ENCODE assay signal across 8 cellular contexts in genomic region chr1:168178638-168179410, GRCh38. TPM values are rescaled to one million over a fixed set of nuclear protein-coding genes. Genes with fewer than 3 reads are reported as not detected.
DNase-seq lines count a peak whose midpoint lies in the region; ATAC-seq and FAIRE-seq lines count a peak whose summit lies in the region.

TIPRL (plus strand) TSS chr1:168178962; CDS start chr1:168179078, 116 bp downstream.

- H3K4me1 ChIP-seq in HUES48 (ENCODE audit: control insufficient read depth, insufficient read depth, low read length) (peaks cover 13% of the 10 kb centered on the region), NT2/D1 (ENCODE audit: insufficient read depth, insufficient read length) (no peaks in the 10 kb centered on the region), mesodermal cell (ENCODE audit: control insufficient read depth, insufficient read depth, low read length, poor library complexity, severe bottlenecking) (no peaks in the 10 kb centered on the region)

- H3K36me3 ChIP-seq in HUES48 (ENCODE audit: control insufficient read depth, insufficient read depth, low read length) (no peaks in the 10 kb centered on the region), NT2/D1 (ENCODE audit: insufficient read depth, insufficient read length, low read length) (no peaks in the 10 kb centered on the region), mesodermal cell (ENCODE audit: control insufficient read depth, insufficient read depth, low read length) (no peaks in the 10 kb centered on the region)

- H3K4me3 ChIP-seq in HUES48 (ENCODE audit: low read depth, low read length) (peak within 1 kb of the TSS; percentile 81), NT2/D1 (ENCODE audit: insufficient read length, low read depth) (peak within 1 kb of the TSS; percentile 92), mesodermal cell (ENCODE audit: extremely low read depth, insufficient read depth, low read length, poor library complexity, severe bottlenecking) (peak within 1 kb of the TSS; percentile 81)

- FAIRE-seq in endometrium (lab: Jason Lieb, UNC): peak; percentile 98

- 0 to 1% methylated on average over 46 to 48 of the region's 56 CpGs for WGBS in mesodermal cell (ENCODE audit: insufficient coverage in 2 of 2), 2 experiments

- peak within 1 kb of the TSS; percentile 93 for H3K27ac ChIP-seq in HUES48 (ENCODE audit: low read depth, low read length)
- H3K27ac ChIP-seq in mesodermal cell (ENCODE audit: low read depth, low read length, severe bottlenecking): peak within 1 kb of the TSS; percentile 95

- H3K9ac ChIP-seq in HUES48 (ENCODE audit: low read depth, low read length): peak within 1 kb of the TSS; percentile 76
- peak within 1 kb of the TSS; percentile 96 for H3K9ac ChIP-seq in NT2/D1 (ENCODE audit: insufficient read length, low read depth)

- DNase-seq in D341Med (ENCODE audit: low spot score) (peak; percentile 95), NT2/D1 (ENCODE audit: low read depth, low spot score) (peak; percentile 99)
- DNase-seq in activated CD8-positive, alpha-beta memory T cell treated with anti-CD3 and anti-CD28 coated beads, Interleukin-2, amount 50 U/mL, for 1 hour (ENCODE audit: extremely low read depth): peak; percentile 80
- peak; percentile 86 to 89 for DNase-seq in stimulated activated CD8-positive, alpha-beta memory T cell treated with anti-CD3 and anti-CD28 coated beads, Interleukin-15, amount 100 ng/mL, for 4 hours (ENCODE audit: low read depth in 2 of 2)

- no peaks in the 10 kb centered on the region for H3K9me3 ChIP-seq in HUES48 (ENCODE audit: control insufficient read depth, insufficient read depth, low read length)
- H3K9me3 ChIP-seq in NT2/D1 (ENCODE audit: insufficient read depth, low read length): no peaks in the 10 kb centered on the region
- no peaks in the 10 kb centered on the region for H3K9me3 ChIP-seq in mesodermal cell (ENCODE audit: control insufficient read depth, low read length)

- H3K27me3 ChIP-seq in HUES48 (ENCODE audit: control insufficient read depth, insufficient read depth, low read length) (no peaks in the 10 kb centered on the region), NT2/D1 (ENCODE audit: insufficient read depth, insufficient read length) (no peaks in the 10 kb centered on the region)

- peak; percentile 95 for ATAC-seq in GM21390 (IDR thresholded peaks at IDR 0.05; ENCODE audit: unreplicated experiment)

RNA-seq across cellular contexts. Expression of gene TIPRL, which starts in this region (rescaled TPM):
- 38.4 TPM for polyA plus RNA-seq in mesodermal cell (2013, experiment 1 of 2)
- 38.4 TPM for polyA plus RNA-seq in mesodermal cell (2013, experiment 2 of 2)

Comparison
In these comparisons a context has a peak if more than half of its experiments do, and no peak if none do; other contexts are left out.
1. Peak in every context shown above with its lines: DNase-seq, ATAC-seq, H3K4me3 ChIP-seq and H3K27ac ChIP-seq.